ENCODE assay signal across 19 cellular contexts in the genomic region with DNA sequence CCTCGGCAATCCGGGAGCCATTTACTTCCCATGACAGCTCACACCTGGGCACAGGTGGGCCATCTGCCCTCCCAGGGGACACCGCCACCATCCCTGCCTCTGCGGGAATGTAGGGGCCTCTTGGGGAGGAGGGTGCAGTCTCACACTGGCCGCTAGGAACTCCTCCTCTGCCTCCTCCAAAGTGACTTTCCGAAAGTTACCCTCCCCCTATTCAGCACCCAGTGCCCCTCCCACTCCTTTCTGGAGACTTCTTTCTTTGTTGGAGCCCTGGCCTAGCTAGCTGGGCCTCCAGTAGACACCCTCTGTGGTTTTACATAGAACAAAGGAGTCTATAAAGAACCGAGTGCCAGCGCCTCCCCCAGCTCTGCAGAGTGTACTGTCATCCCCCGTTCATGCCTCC. TPM values are rescaled to one million over a fixed set of nuclear protein-coding genes. Genes with fewer than 3 reads are reported as not detected.
DNase-seq lines count a peak whose midpoint lies in the region; ATAC-seq, FAIRE-seq and TF ChIP-seq lines count a peak whose summit lies in the region.
"Had no signal": no experiment of that assay in that cellular context is flagged by ENCODE, and none has a peak within 500 bp of the region (broad histone marks: within the 10 kb centered on the region; RNA-seq: fewer than 3 reads in every experiment).

No MANE protein-coding gene starts in this region.

- ATAC-seq in A549: peak; percentile 50 to 55; a peak in 3 of 6 replicates
- ATAC-seq in K562: peak; percentile 90
- ATAC-seq in HG03139 (IDR thresholded peaks at IDR 0.05; ENCODE audit: unreplicated experiment): no peak
- no peak for ATAC-seq in heart right ventricle
- ATAC-seq: GM12878 had no signal

- CTCF ChIA-PET in A549 (lab: Yijun Ruan, JAX) (interaction anchor here (1.0 kb wide), 1 partner anchor 10 kb away, joined by 3 read pairs; no protein-coding TSS in a partner anchor), K562 (lab: Yijun Ruan, JAX; ENCODE audit: low intra/inter-chr PET ratio) (no interaction called here)

- DNase-seq in A549 (ENCODE audit: low read depth in 1 of 2, low spot score in 1 of 2) (no peak), H9 (no peak), K562 (ENCODE audit: extremely low read depth in 1 of 4, low spot score in 3 of 4) (peak in 3 of 4 experiments; percentile 49 to 71 (median 61)), nephron progenitor cell (no peak), MG63 (no peak), NCI-H2196 (lab: John Stamatoyannopoulos, UW; ENCODE audit: unreplicated experiment) (no peak), heart right ventricle (no peak)
- DNase-seq: DMS79; GM23248; NCI-H1092 treated with DMSO at 0.1 percent for 48 hours; NCI-H146; NCI-H2029; NCI-H226; NCI-H510A treated with DMSO at 0.1 percent for 48 hours; NCI-H748 treated with DMSO at 0.1 percent for 48 hours; NK-92 treated with Interleukin-12 subunit alpha and Interleukin-12 subunit beta, amount 100 ng/mL, for 24 hours had no signal

- in situ Hi-C loops in K562 (cut with MboI): loop anchor here (10.0 kb wide), 1 partner anchor 769 kb away; no protein-coding TSS in a partner anchor

- TF ChIP-seq POLR2A in A549 (IDR thresholded peaks at IDR 0.05; ENCODE audit: low read length) (no peak), K562 (conservative IDR thresholded peaks at IDR 0.05) (no peak)

- FAIRE-seq in A549 (lab: Jason Lieb, UNC): no peak
- no peak for FAIRE-seq in K562 (lab: Jason Lieb, UNC)
- FAIRE-seq: GM12878 had no signal

- H3K4ac ChIP-seq in H9 (ENCODE audit: low read depth, low read length): no peak overlapping the region

- H3K4me3 ChIP-seq in A549 (no peak overlapping the region), K562 (no peak overlapping the region), MG63 (no peak overlapping the region), heart right ventricle (no peak overlapping the region)
- H3K4me3 ChIP-seq: GM12878, GM23248 had no signal

- no peak overlapping the region for H3K4me3 Mint-ChIP-seq in H9
- H3K4me3 Mint-ChIP-seq in nephron progenitor cell: no peak overlapping the region

- TF ChIP-seq CTCF in A549 (IDR thresholded peaks at IDR 0.05) (no peak), H9 (conservative IDR thresholded peaks at IDR 0.05) (peak; percentile 18; the same call in 1 of the 3 replicates), K562 (IDR thresholded peaks at IDR 0.05 in 2 of 3, conservative IDR thresholded peaks at IDR 0.05 in 1 of 3; ENCODE audit: insufficient read depth in 2 of 3, low read depth in 1 of 3, low read length in 3 of 3) (peak; percentile 13 to 43 (median 35); a peak in 5 of 6 replicates), nephron progenitor cell (IDR thresholded peaks at IDR 0.05) (no peak), heart right ventricle (IDR thresholded peaks at IDR 0.05) (no peak)

- H2AK5ac ChIP-seq in H9 (ENCODE audit: insufficient read length, low read length): no peak overlapping the region

- no peak overlapping the region for H3K14ac ChIP-seq in H9 (ENCODE audit: insufficient read depth, low read length)

- no peak overlapping the region for H2BK120ac ChIP-seq in H9 (ENCODE audit: low read depth, low read length, poor library complexity, severe bottlenecking)

- H4K20me1 ChIP-seq in H9 (ENCODE audit: control insufficient read depth, insufficient read depth, insufficient read length) (no peaks in the 10 kb centered on the region), K562 (replicated peaks; ENCODE audit: control insufficient read depth, insufficient read depth, low read length) (no peaks in the 10 kb centered on the region)

- no peak overlapping the region for H3K23ac ChIP-seq in H9 (ENCODE audit: insufficient read length, low read depth, low read length)

- no peak overlapping the region for H3K56ac ChIP-seq in H9 (ENCODE audit: insufficient read length, low read depth, low read length)

- TF ChIP-seq EP300 in A549 (IDR thresholded peaks at IDR 0.05) (no peak), K562 (IDR thresholded peaks at IDR 0.05; ENCODE audit: low read length) (no peak)

- no peak overlapping the region for H4K8ac ChIP-seq in H9 (replicated peaks; ENCODE audit: insufficient read length, low read depth, low read length)

- WGBS in A549 (ENCODE audit: missing lambda C conversion rate): 61% methylated on average over 9 of the region's 9 CpGs
- WGBS in H9 (ENCODE audit: extremely low coverage, insufficient read length, low lambda C conversion rate): no CpG with 5 or more reads among the region's 9 CpGs
- WGBS in K562 (ENCODE audit: insufficient coverage, low coverage, missing lambda C conversion rate): 0% methylated on average over 9 of the region's 9 CpGs
- 82 to 83% methylated on average over 9 of the region's 9 CpGs for WGBS in heart right ventricle, 2 donors

- H3K36me3 Mint-ChIP-seq in H9 (ENCODE audit: insufficient read depth in 1 of 3, low read depth in 3 of 3) (no peaks in the 10 kb centered on the region), nephron progenitor cell (ENCODE audit: low read depth) (no peaks in the 10 kb centered on the region)

- H3K4me1 ChIP-seq in A549 (no peaks in the 10 kb centered on the region), H9 (ENCODE audit: insufficient read depth, low read length) (no peaks in the 10 kb centered on the region), K562 (replicated peaks in 1 of 2; ENCODE audit: control insufficient read depth in 2 of 2, insufficient read depth in 2 of 2, low read length in 2 of 2) (no peaks in the 10 kb centered on the region), heart right ventricle (no peaks in the 10 kb centered on the region)

- H3K36me3 ChIP-seq in K562 (ENCODE audit: control insufficient read depth, insufficient read depth, low read length): no peaks in the 10 kb centered on the region
- no peaks in the 10 kb centered on the region for H3K36me3 ChIP-seq in MG63
- no peaks in the 10 kb centered on the region for H3K36me3 ChIP-seq in heart right ventricle

- H3K27me3 ChIP-seq in H9 (ENCODE audit: insufficient read depth, low read length) (no peaks in the 10 kb centered on the region), K562 (ENCODE audit: control insufficient read depth in 2 of 2, insufficient read depth in 2 of 2, low read length in 2 of 2) (peaks cover 69 to 75% of the 10 kb centered on the region in 2 experiments), MG63 (no peaks in the 10 kb centered on the region), heart right ventricle (peaks cover 0 to 45% (median 19%) of the 10 kb centered on the region in 7 donors)

- H3K9me1 ChIP-seq in K562 (ENCODE audit: control insufficient read depth, insufficient read depth, low read length): no peaks in the 10 kb centered on the region

- H3K79me1 ChIP-seq in H9 (ENCODE audit: insufficient read depth, low read depth, low read length, poor library complexity, severe bottlenecking): no peaks in the 10 kb centered on the region

- H2AFZ ChIP-seq in H9 (ENCODE audit: low read length): no peak overlapping the region
- no peak overlapping the region for H2AFZ ChIP-seq in K562 (ENCODE audit: low read depth, low read length)
- H2AFZ ChIP-seq: GM23248 had no signal

- H3K9me3 ChIP-seq in A549 (peaks cover 12% of the 10 kb centered on the region; the same call in 2 of the 3 replicates), H9 (ENCODE audit: control insufficient read depth, low read depth, low read length) (no peaks in the 10 kb centered on the region), K562 (replicated peaks; ENCODE audit: control insufficient read depth, insufficient read depth, low read depth, low read length) (no peaks in the 10 kb centered on the region), MG63 (no peaks in the 10 kb centered on the region), heart right ventricle (peaks cover 0 to 19% (median 0%) of the 10 kb centered on the region in 11 donors)

- no peak overlapping the region for H4K91ac ChIP-seq in H9 (ENCODE audit: insufficient read length, low read depth, low read length)

- no peak overlapping the region for H3K18ac ChIP-seq in H9 (ENCODE audit: insufficient read length, low read depth, low read length)

- H3K27me3 Mint-ChIP-seq in H9 (ENCODE audit: low read depth) (peaks cover 28% of the 10 kb centered on the region), nephron progenitor cell (ENCODE audit: low read depth, poor library complexity) (peaks cover 38% of the 10 kb centered on the region)

- no peak overlapping the region for H4K5ac ChIP-seq in H9 (ENCODE audit: insufficient read length, low read depth, low read length)

- H3K4me1 Mint-ChIP-seq in H9: no peaks in the 10 kb centered on the region
- no peaks in the 10 kb centered on the region for H3K4me1 Mint-ChIP-seq in nephron progenitor cell

- H2BK15ac ChIP-seq in H9 (ENCODE audit: low read depth, low read length): no peak overlapping the region

- H3K4me2 ChIP-seq in A549 (no peak overlapping the region), H9 (ENCODE audit: insufficient read depth, insufficient read length, low read length) (no peak overlapping the region), K562 (ENCODE audit: insufficient read depth, low read length) (no peak overlapping the region)

- no peaks in the 10 kb centered on the region for H3K23me2 ChIP-seq in H9 (ENCODE audit: insufficient read length, low read depth, low read length, poor library complexity, severe bottlenecking)

- intact Hi-C loops in K562 (cut with micrococcal nuclease): loop anchor here (10.0 kb wide), 1 partner anchor 151 kb away; no protein-coding TSS in a partner anchor
- intact Hi-C loops in heart right ventricle (cut with DNase I): no loop called here

- BruUV-seq in K562 (replicated peaks; lab: Mats Ljungman, UMichigan): no TSS peak

- H3K9me3 Mint-ChIP-seq in H9 (0 out of 5 replicates have a peak, but pooled peaks cover 0 to 3% of the 10 kb centered on the region in 2 experiments), nephron progenitor cell (peaks cover 26% of the 10 kb centered on the region)

- H3K9ac ChIP-seq in H9 (ENCODE audit: extremely low read depth, insufficient read length, low read length) (no peak overlapping the region), K562 (ENCODE audit: insufficient read depth in 1 of 2, low read depth in 2 of 2, low read length in 2 of 2) (no peak overlapping the region)
- H3K9ac ChIP-seq: GM23248 had no signal

- TF ChIP-seq RAD21 in A549 (conservative IDR thresholded peaks at IDR 0.05 in 1 of 2, IDR thresholded peaks at IDR 0.05 in 1 of 2) (no peak), K562 (CRISPR knock-in tag; conservative IDR thresholded peaks at IDR 0.05 in 1 of 2, IDR thresholded peaks at IDR 0.05 in 1 of 2) (no peak)

- no peak overlapping the region for H2BK5ac ChIP-seq in H9 (ENCODE audit: insufficient read length, low read length)

- H3K27ac ChIP-seq in A549 (no peak overlapping the region), H9 (ENCODE audit: insufficient read length, low read depth, low read length) (no peak overlapping the region), K562 (ENCODE audit: extremely low read depth, low read depth, low read length) (no peak overlapping the region), heart right ventricle (no peak overlapping the region)
- H3K27ac ChIP-seq: C4-2B, GM23248 had no signal

- POLR2A ChIA-PET in A549 (lab: Yijun Ruan, JAX): no interaction called here
- POLR2A ChIA-PET in K562 (lab: Yijun Ruan, JAX): interaction anchor here (0.6 to 1.0 kb wide), 2 partner anchors 62 to 86 kb away, joined by 3 read pairs; no protein-coding TSS in a partner anchor

- H2BK12ac ChIP-seq in H9 (ENCODE audit: insufficient read length, low read depth, low read length): no peak overlapping the region

- H3K27ac Mint-ChIP-seq in H9 (no peak overlapping the region), nephron progenitor cell (peak overlapping the region; percentile 74)

- H3T11ph ChIP-seq in H9 (ENCODE audit: low read length): no peak overlapping the region

- H2BK20ac ChIP-seq in H9 (ENCODE audit: low read depth, low read length, poor library complexity, severe bottlenecking): no peak overlapping the region

- H3K79me2 ChIP-seq in H9 (ENCODE audit: insufficient read depth, low read length) (no peaks in the 10 kb centered on the region), K562 (ENCODE audit: control insufficient read depth, insufficient read depth, low read length) (no peaks in the 10 kb centered on the region)

RNA-seq across cellular contexts. Expression of gene MNX1, which starts 45.8 kb away (rescaled TPM):
- polyA plus RNA-seq in A549 (2011; rRNA removed): 0.67 and 0.70 TPM in 2 replicates
- polyA plus RNA-seq in A549 (2012; cell fraction: cytosol; rRNA removed): 1.5 and 1.8 TPM in 2 replicates
- 3.2 TPM in 2 replicates for polyA plus RNA-seq in A549 (2012; cell fraction: nucleus; rRNA removed)
- 3.1 to 4.5 TPM (median 4.2 TPM) in 3 replicates for polyA plus RNA-seq in A549 (2017; fragmentation: RNase III; extraction: RNeasy Plus Mini Kit Qiagen cat#74134 plus additional on column Dnase treatment)
- polyA minus RNA-seq in A549 (2011; rRNA and poly(A)+ RNA removed): 0.88 and 1.0 TPM in 2 replicates
- total RNA-seq in H9 (2021): 0.20 TPM in 1 of 2 replicates, not detected in the other
- total RNA-seq in K562 (2011; cell fraction: chromatin; rRNA removed; ENCODE audit: low replicate concordance): 6.6 and 8.7 TPM in 2 replicates
- 4.3 and 5.3 TPM in 2 replicates for total RNA-seq in K562 (2011; cell fraction: nucleolus; rRNA removed)
- total RNA-seq in K562 (2011; cell fraction: nucleoplasm; rRNA removed): 5.3 and 5.4 TPM in 2 replicates
- total RNA-seq in K562 (2014; rRNA removed): 5.3 TPM in 2 replicates
- total RNA-seq in K562 (2014; rRNA removed; fragmentation: Illumina TruSeq; extraction: Trizol): 1.4 and 1.8 TPM in 2 replicates
- 2.1 and 2.2 TPM in 2 replicates for total RNA-seq in K562 (2015; rRNA removed; fragmentation: Illumina TruSeq; extraction: Trizol)
- 8.0 and 9.5 TPM in 2 replicates for total RNA-seq in K562 (2021)
- 0.98 and 1.2 TPM in 2 replicates for polyA plus RNA-seq in K562 (2011; rRNA removed)
- polyA plus RNA-seq in K562 (2011; cell fraction: cytosol; rRNA removed): 0.62 and 1.2 TPM in 2 replicates
- 6.0 and 6.7 TPM in 2 replicates for polyA plus RNA-seq in K562 (2011; cell fraction: nucleus; rRNA removed)
- 2.7 and 7.8 TPM in 2 replicates for polyA plus RNA-seq in K562 (2012)
- 1.1 and 1.7 TPM in 2 replicates for polyA plus RNA-seq in K562 (2014; fragmentation: Illumina TruSeq; extraction: Trizol)
- under 1 TPM; 0.15 to 0.25 TPM for polyA plus RNA-seq in K562 (2014; fragmentation: Nextera tagmentation; extraction: Ambion mirVana)
- 4.0 and 5.9 TPM in 2 replicates for polyA plus RNA-seq in K562 (2014; rRNA removed)
- polyA minus RNA-seq in K562 (2011; rRNA and poly(A)+ RNA removed): 0.66 and 0.84 TPM in 2 replicates
- 2.5 TPM in 1 of 2 replicates, not detected in the other for polyA minus RNA-seq in K562 (2011; cell fraction: cytosol; rRNA and poly(A)+ RNA removed)
- polyA minus RNA-seq in K562 (2011; cell fraction: nucleus; rRNA and poly(A)+ RNA removed): 3.2 and 4.3 TPM in 2 replicates
- 0.32 TPM in 1 of 2 replicates, not detected in the other for total RNA-seq in MG63 (2014; rRNA removed; shearing (Covaris generic); ENCODE audit: low replicate concordance)
- total RNA-seq in heart right ventricle: not detected
- polyA plus RNA-seq in heart right ventricle: not detected
- total RNA-seq: GM23248 had no signal
- polyA plus RNA-seq: GM23248 had no signal

Comparison
In these comparisons a context has a peak if more than half of its experiments do, and no peak if none do; other contexts are left out.
1. ATAC-seq: peak in A549 (2 of 2) and K562 (single experiment); none in HG03139 (single experiment) and heart right ventricle (0 of 8).
2. DNase-seq: peak in K562 (3 of 4); none in A549 (0 of 2), H9 (single experiment), nephron progenitor cell (single experiment), MG63 (single experiment), NCI-H2196 (single experiment) and heart right ventricle (0 of 2).
3. CTCF ChIP-seq: peak in H9 (single experiment) and K562 (3 of 3); none in A549 (single experiment), nephron progenitor cell (single experiment) and heart right ventricle (0 of 9).
4. Of the 35 proteins assayed by ChIP-seq in both K562 and A549: peak only in K562: CTCF; only in A549: none; in both: none; in neither: 34.